2 cellular contexts compared by ENCODE assay signal in the genomic region with DNA sequence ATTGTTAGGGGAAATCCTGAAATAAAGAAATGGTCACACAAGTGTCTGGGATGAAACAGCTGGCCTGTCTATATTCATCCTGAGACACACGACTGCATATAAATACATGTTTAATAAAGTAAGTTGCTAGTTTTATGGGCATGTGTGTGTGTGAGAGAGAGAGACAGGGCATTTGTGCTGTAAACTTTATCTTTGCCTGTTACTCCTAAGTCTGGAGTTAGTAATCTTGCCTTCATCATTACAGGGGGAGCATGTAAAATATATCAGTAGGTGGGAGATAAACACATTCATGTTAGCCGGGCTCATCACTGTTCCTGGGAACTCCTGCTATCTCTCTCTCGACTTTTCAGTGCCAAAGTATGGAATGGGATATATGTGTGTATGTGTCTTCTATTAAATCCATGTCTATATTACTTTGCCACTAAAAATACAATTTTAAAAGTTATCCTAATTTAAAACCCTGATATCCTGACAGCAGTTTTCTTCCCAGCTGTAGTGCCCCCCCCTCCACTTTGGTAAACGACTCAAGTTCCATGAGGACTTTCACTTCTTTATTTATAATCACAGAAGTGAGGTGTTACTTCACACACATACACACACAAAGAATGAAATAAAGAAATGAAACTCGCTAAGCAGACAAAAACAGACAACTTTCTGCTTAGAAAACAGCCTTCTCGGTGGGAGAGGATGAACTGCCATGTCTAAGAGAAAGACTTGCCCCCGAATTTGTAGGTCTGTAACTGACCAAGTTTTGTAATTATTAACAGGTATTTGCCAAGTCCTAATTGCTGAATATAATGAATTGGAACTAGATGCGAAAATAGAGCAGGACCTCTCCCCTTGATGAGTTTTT.
TF ChIP-seq lines count a peak whose summit lies in the region.

No MANE protein-coding gene starts in this region.

TF ChIP-seq in liver, 16 proteins besides CTCF, POLR2A, EP300 and RAD21:
- TF ChIP-seq, protein P1, sequence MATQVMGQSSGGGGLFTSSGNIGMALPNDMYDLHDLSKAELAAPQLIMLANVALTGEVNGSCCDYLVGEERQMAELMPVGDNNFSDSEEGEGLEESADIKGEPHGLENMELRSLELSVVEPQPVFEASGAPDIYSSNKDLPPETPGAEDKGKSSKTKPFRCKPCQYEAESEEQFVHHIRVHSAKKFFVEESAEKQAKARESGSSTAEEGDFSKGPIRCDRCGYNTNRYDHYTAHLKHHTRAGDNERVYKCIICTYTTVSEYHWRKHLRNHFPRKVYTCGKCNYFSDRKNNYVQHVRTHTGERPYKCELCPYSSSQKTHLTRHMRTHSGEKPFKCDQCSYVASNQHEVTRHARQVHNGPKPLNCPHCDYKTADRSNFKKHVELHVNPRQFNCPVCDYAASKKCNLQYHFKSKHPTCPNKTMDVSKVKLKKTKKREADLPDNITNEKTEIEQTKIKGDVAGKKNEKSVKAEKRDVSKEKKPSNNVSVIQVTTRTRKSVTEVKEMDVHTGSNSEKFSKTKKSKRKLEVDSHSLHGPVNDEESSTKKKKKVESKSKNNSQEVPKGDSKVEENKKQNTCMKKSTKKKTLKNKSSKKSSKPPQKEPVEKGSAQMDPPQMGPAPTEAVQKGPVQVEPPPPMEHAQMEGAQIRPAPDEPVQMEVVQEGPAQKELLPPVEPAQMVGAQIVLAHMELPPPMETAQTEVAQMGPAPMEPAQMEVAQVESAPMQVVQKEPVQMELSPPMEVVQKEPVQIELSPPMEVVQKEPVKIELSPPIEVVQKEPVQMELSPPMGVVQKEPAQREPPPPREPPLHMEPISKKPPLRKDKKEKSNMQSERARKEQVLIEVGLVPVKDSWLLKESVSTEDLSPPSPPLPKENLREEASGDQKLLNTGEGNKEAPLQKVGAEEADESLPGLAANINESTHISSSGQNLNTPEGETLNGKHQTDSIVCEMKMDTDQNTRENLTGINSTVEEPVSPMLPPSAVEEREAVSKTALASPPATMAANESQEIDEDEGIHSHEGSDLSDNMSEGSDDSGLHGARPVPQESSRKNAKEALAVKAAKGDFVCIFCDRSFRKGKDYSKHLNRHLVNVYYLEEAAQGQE (IDR thresholded peaks at IDR 0.05): no peak
- TF ChIP-seq HNF4A (conservative IDR thresholded peaks at IDR 0.05) (no peak), EGR1 (IDR thresholded peaks at IDR 0.05; ENCODE audit: low read depth in 2 of 2) (no peak), HNF4G (IDR thresholded peaks at IDR 0.05) (no peak), FOXA1 (IDR thresholded peaks at IDR 0.05) (no peak)
- TF ChIP-seq, protein P2, sequence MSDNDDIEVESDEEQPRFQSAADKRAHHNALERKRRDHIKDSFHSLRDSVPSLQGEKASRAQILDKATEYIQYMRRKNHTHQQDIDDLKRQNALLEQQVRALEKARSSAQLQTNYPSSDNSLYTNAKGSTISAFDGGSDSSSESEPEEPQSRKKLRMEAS (IDR thresholded peaks at IDR 0.05): no peak

TF ChIP-seq in HepG2, 621 proteins besides CTCF, POLR2A, EP300 and RAD21 (continues in another document):
- TF ChIP-seq, protein P3, sequence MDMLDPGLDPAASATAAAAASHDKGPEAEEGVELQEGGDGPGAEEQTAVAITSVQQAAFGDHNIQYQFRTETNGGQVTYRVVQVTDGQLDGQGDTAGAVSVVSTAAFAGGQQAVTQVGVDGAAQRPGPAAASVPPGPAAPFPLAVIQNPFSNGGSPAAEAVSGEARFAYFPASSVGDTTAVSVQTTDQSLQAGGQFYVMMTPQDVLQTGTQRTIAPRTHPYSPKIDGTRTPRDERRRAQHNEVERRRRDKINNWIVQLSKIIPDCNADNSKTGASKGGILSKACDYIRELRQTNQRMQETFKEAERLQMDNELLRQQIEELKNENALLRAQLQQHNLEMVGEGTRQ (IDR thresholded peaks at IDR 0.05; ENCODE audit: low read depth, low read length): no peak
- TF ChIP-seq, protein P3 (CRISPR knock-in tag; IDR thresholded peaks at IDR 0.05; ENCODE audit: borderline replicate concordance): no peak
- TF ChIP-seq, protein P4, sequence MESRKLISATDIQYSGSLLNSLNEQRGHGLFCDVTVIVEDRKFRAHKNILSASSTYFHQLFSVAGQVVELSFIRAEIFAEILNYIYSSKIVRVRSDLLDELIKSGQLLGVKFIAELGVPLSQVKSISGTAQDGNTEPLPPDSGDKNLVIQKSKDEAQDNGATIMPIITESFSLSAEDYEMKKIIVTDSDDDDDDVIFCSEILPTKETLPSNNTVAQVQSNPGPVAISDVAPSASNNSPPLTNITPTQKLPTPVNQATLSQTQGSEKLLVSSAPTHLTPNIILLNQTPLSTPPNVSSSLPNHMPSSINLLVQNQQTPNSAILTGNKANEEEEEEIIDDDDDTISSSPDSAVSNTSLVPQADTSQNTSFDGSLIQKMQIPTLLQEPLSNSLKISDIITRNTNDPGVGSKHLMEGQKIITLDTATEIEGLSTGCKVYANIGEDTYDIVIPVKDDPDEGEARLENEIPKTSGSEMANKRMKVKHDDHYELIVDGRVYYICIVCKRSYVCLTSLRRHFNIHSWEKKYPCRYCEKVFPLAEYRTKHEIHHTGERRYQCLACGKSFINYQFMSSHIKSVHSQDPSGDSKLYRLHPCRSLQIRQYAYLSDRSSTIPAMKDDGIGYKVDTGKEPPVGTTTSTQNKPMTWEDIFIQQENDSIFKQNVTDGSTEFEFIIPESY (CRISPR knock-in tag; IDR thresholded peaks at IDR 0.05): no peak
- no peak for TF ChIP-seq ZNF773 (CRISPR knock-in tag; IDR thresholded peaks at IDR 0.05; ENCODE audit: borderline replicate concordance)
- no peak for TF ChIP-seq HDAC6 (IDR thresholded peaks at IDR 0.05; ENCODE audit: low read depth, low read length)
- TF ChIP-seq, protein P5, sequence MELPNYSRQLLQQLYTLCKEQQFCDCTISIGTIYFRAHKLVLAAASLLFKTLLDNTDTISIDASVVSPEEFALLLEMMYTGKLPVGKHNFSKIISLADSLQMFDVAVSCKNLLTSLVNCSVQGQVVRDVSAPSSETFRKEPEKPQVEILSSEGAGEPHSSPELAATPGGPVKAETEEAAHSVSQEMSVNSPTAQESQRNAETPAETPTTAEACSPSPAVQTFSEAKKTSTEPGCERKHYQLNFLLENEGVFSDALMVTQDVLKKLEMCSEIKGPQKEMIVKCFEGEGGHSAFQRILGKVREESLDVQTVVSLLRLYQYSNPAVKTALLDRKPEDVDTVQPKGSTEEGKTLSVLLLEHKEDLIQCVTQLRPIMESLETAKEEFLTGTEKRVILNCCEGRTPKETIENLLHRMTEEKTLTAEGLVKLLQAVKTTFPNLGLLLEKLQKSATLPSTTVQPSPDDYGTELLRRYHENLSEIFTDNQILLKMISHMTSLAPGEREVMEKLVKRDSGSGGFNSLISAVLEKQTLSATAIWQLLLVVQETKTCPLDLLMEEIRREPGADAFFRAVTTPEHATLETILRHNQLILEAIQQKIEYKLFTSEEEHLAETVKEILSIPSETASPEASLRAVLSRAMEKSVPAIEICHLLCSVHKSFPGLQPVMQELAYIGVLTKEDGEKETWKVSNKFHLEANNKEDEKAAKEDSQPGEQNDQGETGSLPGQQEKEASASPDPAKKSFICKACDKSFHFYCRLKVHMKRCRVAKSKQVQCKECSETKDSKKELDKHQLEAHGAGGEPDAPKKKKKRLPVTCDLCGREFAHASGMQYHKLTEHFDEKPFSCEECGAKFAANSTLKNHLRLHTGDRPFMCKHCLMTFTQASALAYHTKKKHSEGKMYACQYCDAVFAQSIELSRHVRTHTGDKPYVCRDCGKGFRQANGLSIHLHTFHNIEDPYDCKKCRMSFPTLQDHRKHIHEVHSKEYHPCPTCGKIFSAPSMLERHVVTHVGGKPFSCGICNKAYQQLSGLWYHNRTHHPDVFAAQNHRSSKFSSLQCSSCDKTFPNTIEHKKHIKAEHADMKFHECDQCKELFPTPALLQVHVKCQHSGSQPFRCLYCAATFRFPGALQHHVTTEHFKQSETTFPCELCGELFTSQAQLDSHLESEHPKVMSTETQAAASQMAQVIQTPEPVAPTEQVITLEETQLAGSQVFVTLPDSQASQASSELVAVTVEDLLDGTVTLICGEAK (IDR thresholded peaks at IDR 0.05): no peak
- TF ChIP-seq, protein P5 (CRISPR knock-in tag; IDR thresholded peaks at IDR 0.05): no peak
- TF ChIP-seq, protein P6, sequence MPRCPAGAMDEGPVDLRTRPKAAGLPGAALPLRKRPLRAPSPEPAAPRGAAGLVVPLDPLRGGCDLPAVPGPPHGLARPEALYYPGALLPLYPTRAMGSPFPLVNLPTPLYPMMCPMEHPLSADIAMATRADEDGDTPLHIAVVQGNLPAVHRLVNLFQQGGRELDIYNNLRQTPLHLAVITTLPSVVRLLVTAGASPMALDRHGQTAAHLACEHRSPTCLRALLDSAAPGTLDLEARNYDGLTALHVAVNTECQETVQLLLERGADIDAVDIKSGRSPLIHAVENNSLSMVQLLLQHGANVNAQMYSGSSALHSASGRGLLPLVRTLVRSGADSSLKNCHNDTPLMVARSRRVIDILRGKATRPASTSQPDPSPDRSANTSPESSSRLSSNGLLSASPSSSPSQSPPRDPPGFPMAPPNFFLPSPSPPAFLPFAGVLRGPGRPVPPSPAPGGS (CRISPR knock-in tag; IDR thresholded peaks at IDR 0.05): no peak
- TF ChIP-seq, protein P7, sequence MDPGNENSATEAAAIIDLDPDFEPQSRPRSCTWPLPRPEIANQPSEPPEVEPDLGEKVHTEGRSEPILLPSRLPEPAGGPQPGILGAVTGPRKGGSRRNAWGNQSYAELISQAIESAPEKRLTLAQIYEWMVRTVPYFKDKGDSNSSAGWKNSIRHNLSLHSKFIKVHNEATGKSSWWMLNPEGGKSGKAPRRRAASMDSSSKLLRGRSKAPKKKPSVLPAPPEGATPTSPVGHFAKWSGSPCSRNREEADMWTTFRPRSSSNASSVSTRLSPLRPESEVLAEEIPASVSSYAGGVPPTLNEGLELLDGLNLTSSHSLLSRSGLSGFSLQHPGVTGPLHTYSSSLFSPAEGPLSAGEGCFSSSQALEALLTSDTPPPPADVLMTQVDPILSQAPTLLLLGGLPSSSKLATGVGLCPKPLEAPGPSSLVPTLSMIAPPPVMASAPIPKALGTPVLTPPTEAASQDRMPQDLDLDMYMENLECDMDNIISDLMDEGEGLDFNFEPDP (CRISPR knock-in tag; conservative IDR thresholded peaks at IDR 0.05): no peak
- TF ChIP-seq AHDC1 (CRISPR knock-in tag; IDR thresholded peaks at IDR 0.05; ENCODE audit: borderline replicate concordance): no peak
- no peak for TF ChIP-seq SP1 (IDR thresholded peaks at IDR 0.05)
- TF ChIP-seq SP1 (CRISPR knock-in tag; IDR thresholded peaks at IDR 0.05): no peak
- TF ChIP-seq MIER2 (CRISPR knock-in tag; IDR thresholded peaks at IDR 0.05): no peak
